Comparison of ENCODE assay signal across 16 cellular contexts in genomic region chr12:107435072-107435471, GRCh38.
DNase-seq lines count a peak whose midpoint lies in the region; ATAC-seq and TF ChIP-seq lines count a peak whose summit lies in the region.
"Had no signal": no experiment of that assay in that cellular context is flagged by ENCODE, and none has a peak within 500 bp of the region (broad histone marks: within the 10 kb centered on the region; RNA-seq: fewer than 3 reads in every experiment).

No MANE protein-coding gene starts in this region.

- H3K9me1 ChIP-seq in IMR-90 (ENCODE audit: insufficient read depth, low read length): peaks cover 7% of the 10 kb centered on the region

- H3K36me3 Mint-ChIP-seq in stimulated activated naive B cell treated with anti-CD40 and anti-IgM and Interleukin-4, amounts not matched to agents 10 μg/mL and 1 μg/mL and 100 μg/mL, for 72 hours: no peaks in the 10 kb centered on the region
- H3K36me3 Mint-ChIP-seq: IgD-negative memory B cell had no signal

- ATAC-seq in IMR-90 (ENCODE audit: low read depth) (no peak), upper lobe of right lung (no peak)
- no peak for ATAC-seq in stimulated activated naive B cell treated with anti-CD40 and anti-IgM and Interleukin-4, amounts not matched to agents 10 μg/mL and 1 μg/mL and 100 μg/mL, for 72 hours (replicated peaks)
- ATAC-seq: CD8-positive, alpha-beta T cell had no signal

- no peak overlapping the region for H3K9ac ChIP-seq in IMR-90 (ENCODE audit: low read depth, low read length)
- no peak overlapping the region for H3K9ac ChIP-seq in adipocyte (ENCODE audit: low read length)
- H3K9ac ChIP-seq: BLaER1 had no signal

- H2BK120ac ChIP-seq in IMR-90 (ENCODE audit: low read depth, low read length): no peak overlapping the region; the same call in 1 of the 2 replicates

- H3K27me3 ChIP-seq in IMR-90 (ENCODE audit: control insufficient read depth, insufficient read depth, low read length) (no peaks in the 10 kb centered on the region), adipocyte (replicated peaks; ENCODE audit: control insufficient read depth, insufficient read depth, low read length) (no peaks in the 10 kb centered on the region), upper lobe of right lung (no peaks in the 10 kb centered on the region)
- H3K27me3 ChIP-seq: BLaER1 had no signal

- no peak overlapping the region for H3K4me2 ChIP-seq in IMR-90 (ENCODE audit: low read depth, low read length)
- H3K4me2 ChIP-seq: BLaER1 had no signal

- H3K4me3 ChIP-seq in IMR-90 (ENCODE audit: insufficient read depth, low read depth, low read length): no peak overlapping the region
- no peak overlapping the region for H3K4me3 ChIP-seq in adipocyte (ENCODE audit: low read length)
- no peak overlapping the region for H3K4me3 ChIP-seq in upper lobe of right lung
- H3K4me3 ChIP-seq: BLaER1 had no signal

- TF ChIP-seq CTCF in IMR-90 (conservative IDR thresholded peaks at IDR 0.05; ENCODE audit: low read depth, low read length): no peak
- no peak for TF ChIP-seq CTCF in upper lobe of right lung (IDR thresholded peaks at IDR 0.05)

- no TSS peak for BruUV-seq in IMR-90 (replicated peaks; lab: Mats Ljungman, UMichigan)

- H4K20me1 ChIP-seq in IMR-90 (ENCODE audit: insufficient read depth, low read length): no peaks in the 10 kb centered on the region
- H4K20me1 ChIP-seq: BLaER1 had no signal

- H3K4me1 Mint-ChIP-seq in stimulated activated naive B cell treated with anti-CD40 and anti-IgM and Interleukin-4, amounts not matched to agents 10 μg/mL and 1 μg/mL and 100 μg/mL, for 72 hours: peaks cover 12 to 14% of the 10 kb centered on the region in 2 donors

- no peak overlapping the region for H3K14ac ChIP-seq in IMR-90 (replicated peaks; ENCODE audit: low read depth, low read length)

- no peak overlapping the region for H4K91ac ChIP-seq in IMR-90 (ENCODE audit: insufficient read depth, low read depth, low read length)

- H3K4me1 ChIP-seq in IMR-90 (ENCODE audit: control insufficient read depth, insufficient read depth, low read length): peaks cover 3% of the 10 kb centered on the region; the same call in 1 of the 2 replicates
- H3K4me1 ChIP-seq in adipocyte (ENCODE audit: control insufficient read depth, insufficient read depth, low read length): peaks cover 7% of the 10 kb centered on the region
- no peaks in the 10 kb centered on the region for H3K4me1 ChIP-seq in upper lobe of right lung

- no peak overlapping the region for H2BK5ac ChIP-seq in IMR-90 (ENCODE audit: low read depth, low read length, poor library complexity, severe bottlenecking)

- WGBS in IMR-90 (ENCODE audit: extremely low coverage in 2 of 2, insufficient read length in 1 of 2), 2 experiments: no CpG with 5 or more reads among the region's 3 CpGs

- TF ChIP-seq RAD21 in IMR-90 (IDR thresholded peaks at IDR 0.05; ENCODE audit: low read length): no peak

- intact Hi-C loops in IMR-90 (cut with micrococcal nuclease) (no loop called here), upper lobe of right lung (cut with DNase I) (no loop called here)

- H2BK15ac ChIP-seq in IMR-90 (ENCODE audit: low read depth, low read length): no peak overlapping the region

- CTCF ChIA-PET in IMR-90 (lab: Yijun Ruan, JAX): interaction anchor here (1.1 kb wide), 1 partner anchor 32 kb away, joined by 4 read pairs; no protein-coding TSS in a partner anchor

- H3K9me3 Mint-ChIP-seq in stimulated activated naive B cell treated with anti-CD40 and anti-IgM and Interleukin-4, amounts not matched to agents 10 μg/mL and 1 μg/mL and 100 μg/mL, for 72 hours: no peaks in the 10 kb centered on the region
- H3K9me3 Mint-ChIP-seq: CD8-positive, alpha-beta T cell; IgD-negative memory B cell had no signal

- H3K27ac ChIP-seq in IMR-90 (ENCODE audit: insufficient read depth, low read length) (no peak overlapping the region), upper lobe of right lung (no peak overlapping the region)
- H3K27ac ChIP-seq: BLaER1 had no signal

- DNase-seq in IMR-90 (peak; percentile 18), adipocyte (ENCODE audit: low read depth) (peak; percentile 25), fibroblast of peridontal ligament (ENCODE audit: extremely low read depth) (peak; percentile 86), DMS 273 (lab: John Stamatoyannopoulos, UW; ENCODE audit: unreplicated experiment) (no peak), upper lobe of right lung (no peak), C1 segment of cervical spinal cord (lab: John Stamatoyannopoulos, UW) (no peak)
- DNase-seq in stimulated activated naive B cell treated with anti-CD40 and anti-IgM and Interleukin-4, amounts not matched to agents 10 μg/mL and 1 μg/mL and 100 μg/mL, for 72 hours: no peak
- no peak for DNase-seq in stimulated activated CD8-positive, alpha-beta memory T cell treated with anti-CD3 and anti-CD28 coated beads, Interleukin-4, amount 100 ng/mL, for 48 hours
- DNase-seq: Calu3; CD8-positive, alpha-beta T cell; GOT3; NCI-H1694 treated with DMSO at 0.1 percent for 48 hours; NCI-H2081 treated with DMSO at 0.1 percent for 48 hours; NK-92 treated with Interleukin-12 subunit alpha and Interleukin-12 subunit beta, amount 100 ng/mL, for 24 hours had no signal

- H3K27ac Mint-ChIP-seq in stimulated activated naive B cell treated with anti-CD40 and anti-IgM and Interleukin-4, amounts not matched to agents 10 μg/mL and 1 μg/mL and 100 μg/mL, for 72 hours: peak overlapping the region; percentile 14
- H3K27ac Mint-ChIP-seq: CD8-positive, alpha-beta T cell; IgD-negative memory B cell had no signal

- POLR2A ChIA-PET in IMR-90 (lab: Charles Lee; ENCODE audit: unreplicated experiment): no interaction called here

- dilution Hi-C loops in IMR-90 (cut with HindIII; ENCODE audit: low sequenced_read_pairs, unreplicated experiment): no loop called here

- H2AFZ ChIP-seq in IMR-90 (replicated peaks; ENCODE audit: low read length, poor library complexity): peak overlapping the region; percentile 13

- no peak overlapping the region for H3K4me3 Mint-ChIP-seq in stimulated activated naive B cell treated with anti-CD40 and anti-IgM and Interleukin-4, amounts not matched to agents 10 μg/mL and 1 μg/mL and 100 μg/mL, for 72 hours
- H3K4me3 Mint-ChIP-seq: CD8-positive, alpha-beta T cell had no signal

- H3K23ac ChIP-seq in IMR-90 (ENCODE audit: low read depth, low read length): no peak overlapping the region

- H2AK9ac ChIP-seq in IMR-90 (replicated peaks; ENCODE audit: low read depth, low read length, poor library complexity): no peak overlapping the region

- no peaks in the 10 kb centered on the region for H3K79me1 ChIP-seq in IMR-90 (ENCODE audit: low read depth in 1 of 2, low read length in 2 of 2)

- H3K56ac ChIP-seq in IMR-90 (ENCODE audit: extremely low read depth, insufficient read depth, low read length): no peak overlapping the region

- H2BK20ac ChIP-seq in IMR-90 (ENCODE audit: low read depth, low read length): no peak overlapping the region

- in situ Hi-C loops in IMR-90 (cut with MboI; ENCODE audit: low sequenced_read_pairs): no loop called here

- no peak overlapping the region for H4K8ac ChIP-seq in IMR-90 (ENCODE audit: low read depth in 2 of 2, low read length in 2 of 2)

- H3K9me3 ChIP-seq in IMR-90 (ENCODE audit: control insufficient read depth, insufficient read depth, low read length) (no peaks in the 10 kb centered on the region), adipocyte (ENCODE audit: control insufficient read depth, low read length) (no peaks in the 10 kb centered on the region), upper lobe of right lung (no peaks in the 10 kb centered on the region)
- H3K9me3 ChIP-seq: BLaER1 had no signal

- H4K5ac ChIP-seq in IMR-90 (ENCODE audit: low read depth, low read length): no peak overlapping the region

- H3K27me3 Mint-ChIP-seq in stimulated activated naive B cell treated with anti-CD40 and anti-IgM and Interleukin-4, amounts not matched to agents 10 μg/mL and 1 μg/mL and 100 μg/mL, for 72 hours: no peaks in the 10 kb centered on the region
- H3K27me3 Mint-ChIP-seq: IgD-negative memory B cell had no signal

- no peak overlapping the region for H3K18ac ChIP-seq in IMR-90 (ENCODE audit: low read depth, low read length)

- H3K36me3 ChIP-seq in IMR-90 (ENCODE audit: control insufficient read depth, insufficient read depth, low read length): no peaks in the 10 kb centered on the region
- no peaks in the 10 kb centered on the region for H3K36me3 ChIP-seq in adipocyte (ENCODE audit: control insufficient read depth, insufficient read depth, low read length, severe bottlenecking)
- no peaks in the 10 kb centered on the region for H3K36me3 ChIP-seq in upper lobe of right lung
- H3K36me3 ChIP-seq: BLaER1 had no signal

- H2AK5ac ChIP-seq in IMR-90 (ENCODE audit: low read depth, low read length): no peak overlapping the region

- no peak for TF ChIP-seq POLR2A in IMR-90 (IDR thresholded peaks at IDR 0.05; ENCODE audit: low read depth, low read length)

- H3K4ac ChIP-seq in IMR-90 (ENCODE audit: low read depth, low read length): no peak overlapping the region

TF ChIP-seq in IMR-90, 13 proteins besides CTCF, POLR2A, EP300 and RAD21:
- no peak for TF ChIP-seq SMC3 (IDR thresholded peaks at IDR 0.05; ENCODE audit: low read depth, low read length)
- TF ChIP-seq RFX5 (IDR thresholded peaks at IDR 0.05; ENCODE audit: low read depth, low read length): no peak
- no peak for TF ChIP-seq MAZ (IDR thresholded peaks at IDR 0.05; ENCODE audit: borderline replicate concordance, low read depth, low read length)

Comparison
In these comparisons a context has a peak if more than half of its experiments do, and no peak if none do; other contexts are left out.
1. DNase-seq: peak in IMR-90 (single experiment), adipocyte (single experiment) and fibroblast of peridontal ligament (single experiment); none in stimulated activated naive B cell treated with anti-CD40 and anti-IgM and Interleukin-4, amounts not matched to agents 10 μg/mL and 1 μg/mL and 100 μg/mL, for 72 hours (single experiment), DMS 273 (single experiment), upper lobe of right lung (single experiment), stimulated activated CD8-positive, alpha-beta memory T cell treated with anti-CD3 and anti-CD28 coated beads, Interleukin-4, amount 100 ng/mL, for 48 hours (single experiment) and C1 segment of cervical spinal cord (0 of 14).